Comparison of ENCODE assay signal across 1 cellular context in the genomic region with DNA sequence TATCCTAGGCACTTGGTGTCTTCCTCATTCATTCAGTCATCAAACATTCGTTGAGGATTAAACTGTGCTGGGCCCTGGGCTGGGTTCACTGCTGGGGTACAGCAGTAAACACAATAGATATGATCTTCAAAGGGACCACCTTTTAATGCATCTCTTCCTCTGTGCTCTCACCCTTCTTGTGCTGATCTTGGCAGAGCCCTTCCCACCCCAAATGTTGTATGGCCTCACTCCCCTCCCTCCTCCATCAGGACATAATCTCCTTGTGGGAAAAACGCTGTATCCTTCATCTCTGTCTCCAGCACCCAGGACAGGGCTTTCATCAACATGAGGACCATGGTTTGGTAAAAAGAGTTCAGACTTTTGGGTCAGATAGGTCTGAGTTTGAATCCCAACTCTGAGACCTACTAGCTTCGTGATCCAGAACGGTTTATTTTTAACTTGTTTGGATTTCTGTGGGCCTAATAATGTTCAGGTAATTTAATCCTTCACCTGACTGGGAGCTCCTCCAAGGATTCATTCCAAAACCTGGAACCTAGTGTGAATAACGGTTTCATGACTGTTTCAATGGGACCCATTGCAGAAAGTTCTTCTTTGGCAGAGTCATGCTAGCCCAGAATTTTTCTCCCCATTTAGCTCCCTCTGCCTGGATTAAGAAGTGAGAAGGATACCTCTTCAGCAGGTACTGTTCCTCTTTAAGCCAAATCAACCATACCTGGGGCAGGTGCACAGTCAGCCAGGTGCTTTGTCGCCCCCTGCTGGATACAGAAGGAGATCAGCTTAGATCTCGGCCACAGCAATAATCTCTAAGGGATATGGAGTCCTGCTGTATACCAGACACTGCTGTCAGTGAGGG.
A peak's percentile ranks its signal among the peaks of the same experiment; 100 is the strongest.
TF ChIP-seq lines count a peak whose summit lies in the region.

No MANE protein-coding gene starts in this region.

TF ChIP-seq in HepG2, 621 proteins besides CTCF, POLR2A, EP300 and RAD21 (continued from another document):
- TF ChIP-seq, protein P1, sequence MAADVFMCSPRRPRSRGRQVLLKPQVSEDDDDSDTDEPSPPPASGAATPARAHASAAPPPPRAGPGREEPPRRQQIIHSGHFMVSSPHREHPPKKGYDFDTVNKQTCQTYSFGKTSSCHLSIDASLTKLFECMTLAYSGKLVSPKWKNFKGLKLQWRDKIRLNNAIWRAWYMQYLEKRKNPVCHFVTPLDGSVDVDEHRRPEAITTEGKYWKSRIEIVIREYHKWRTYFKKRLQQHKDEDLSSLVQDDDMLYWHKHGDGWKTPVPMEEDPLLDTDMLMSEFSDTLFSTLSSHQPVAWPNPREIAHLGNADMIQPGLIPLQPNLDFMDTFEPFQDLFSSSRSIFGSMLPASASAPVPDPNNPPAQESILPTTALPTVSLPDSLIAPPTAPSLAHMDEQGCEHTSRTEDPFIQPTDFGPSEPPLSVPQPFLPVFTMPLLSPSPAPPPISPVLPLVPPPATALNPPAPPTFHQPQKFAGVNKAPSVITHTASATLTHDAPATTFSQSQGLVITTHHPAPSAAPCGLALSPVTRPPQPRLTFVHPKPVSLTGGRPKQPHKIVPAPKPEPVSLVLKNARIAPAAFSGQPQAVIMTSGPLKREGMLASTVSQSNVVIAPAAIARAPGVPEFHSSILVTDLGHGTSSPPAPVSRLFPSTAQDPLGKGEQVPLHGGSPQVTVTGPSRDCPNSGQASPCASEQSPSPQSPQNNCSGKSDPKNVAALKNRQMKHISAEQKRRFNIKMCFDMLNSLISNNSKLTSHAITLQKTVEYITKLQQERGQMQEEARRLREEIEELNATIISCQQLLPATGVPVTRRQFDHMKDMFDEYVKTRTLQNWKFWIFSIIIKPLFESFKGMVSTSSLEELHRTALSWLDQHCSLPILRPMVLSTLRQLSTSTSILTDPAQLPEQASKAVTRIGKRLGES (CRISPR knock-in tag; IDR thresholded peaks at IDR 0.05; ENCODE audit: borderline replicate concordance), result no peak
- no peak for TF ChIP-seq BCL6 (CRISPR knock-in tag; IDR thresholded peaks at IDR 0.05)
- TF ChIP-seq SMC3 (IDR thresholded peaks at IDR 0.05; ENCODE audit: low read length), result peak; percentile 46; the same call in 1 of the 2 replicates
- peak; percentile 72 for TF ChIP-seq STAG1 (CRISPR knock-in tag; IDR thresholded peaks at IDR 0.05)
TF ChIP-seq in HepG2: peak in this region for 3.
